Comparison of ENCODE assay signal across 2 cellular contexts in the genomic region with DNA sequence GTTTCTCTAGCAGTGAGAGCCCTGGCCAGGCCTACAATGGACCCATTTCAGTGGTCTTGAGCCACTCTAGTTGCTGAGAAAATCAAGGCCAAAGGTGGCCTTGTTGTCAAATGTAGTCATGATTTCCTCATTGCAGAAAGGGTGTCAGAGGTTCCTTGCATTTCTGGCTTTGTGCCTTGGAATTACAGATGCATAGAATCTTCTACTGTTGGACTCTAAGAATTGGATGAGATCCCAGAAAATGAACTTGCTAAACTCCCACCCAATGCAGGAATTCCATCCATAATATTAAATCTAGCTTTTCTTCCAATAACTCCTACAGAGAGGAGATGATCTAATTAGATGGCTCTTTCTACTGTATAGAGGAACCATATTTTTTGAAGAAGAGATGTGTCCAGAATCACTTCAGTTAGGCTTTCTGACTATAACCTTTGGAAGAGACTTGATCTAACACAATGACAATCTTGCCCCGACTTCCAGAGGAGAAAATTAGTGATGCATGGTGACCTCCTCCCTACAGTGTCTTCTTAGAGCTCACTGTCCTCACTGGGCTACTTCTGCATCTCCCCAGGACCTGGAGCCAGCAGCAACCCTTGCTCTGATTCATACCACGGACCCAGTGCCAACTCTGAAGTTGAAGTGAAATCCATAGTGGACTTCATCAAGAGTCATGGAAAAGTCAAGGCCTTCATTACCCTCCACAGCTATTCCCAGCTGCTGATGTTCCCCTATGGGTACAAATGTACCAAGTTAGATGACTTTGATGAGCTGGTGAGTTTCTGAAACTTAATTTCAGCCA.
TF ChIP-seq lines count a peak whose summit lies in the region.

No MANE protein-coding gene starts in this region.

TF ChIP-seq in HCT116, 20 proteins besides CTCF, POLR2A, EP300 and RAD21:
- TF ChIP-seq MAX (IDR thresholded peaks at IDR 0.05), result no peak
- TF ChIP-seq CBX3 (IDR thresholded peaks at IDR 0.05; ENCODE audit: low read depth), result no peak
- no peak for TF ChIP-seq EGR1 (IDR thresholded peaks at IDR 0.05; ENCODE audit: low read depth)

TF ChIP-seq in SK-N-SH, 30 proteins besides CTCF, POLR2A, EP300 and RAD21:
- no peak for TF ChIP-seq IRF3 (IDR thresholded peaks at IDR 0.05; ENCODE audit: low read depth, low read length)
- TF ChIP-seq FOSL2 (IDR thresholded peaks at IDR 0.05; ENCODE audit: borderline replicate concordance, low read depth), result no peak
- no peak for TF ChIP-seq MXI1 (IDR thresholded peaks at IDR 0.05; ENCODE audit: low read depth, low read length)
- peak; percentile 26; the same call in 1 of the 2 replicates for TF ChIP-seq TEAD4 (IDR thresholded peaks at IDR 0.05; ENCODE audit: borderline replicate concordance, insufficient read depth)
- TF ChIP-seq, protein P1, sequence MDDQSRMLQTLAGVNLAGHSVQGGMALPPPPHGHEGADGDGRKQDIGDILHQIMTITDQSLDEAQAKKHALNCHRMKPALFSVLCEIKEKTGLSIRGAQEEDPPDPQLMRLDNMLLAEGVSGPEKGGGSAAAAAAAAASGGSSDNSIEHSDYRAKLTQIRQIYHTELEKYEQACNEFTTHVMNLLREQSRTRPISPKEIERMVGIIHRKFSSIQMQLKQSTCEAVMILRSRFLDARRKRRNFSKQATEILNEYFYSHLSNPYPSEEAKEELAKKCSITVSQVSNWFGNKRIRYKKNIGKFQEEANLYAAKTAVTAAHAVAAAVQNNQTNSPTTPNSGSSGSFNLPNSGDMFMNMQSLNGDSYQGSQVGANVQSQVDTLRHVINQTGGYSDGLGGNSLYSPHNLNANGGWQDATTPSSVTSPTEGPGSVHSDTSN (IDR thresholded peaks at IDR 0.05), result peak; percentile 29; the same call in 1 of the 2 replicates
- no peak for TF ChIP-seq POLR2AphosphoS5 (IDR thresholded peaks at IDR 0.05; ENCODE audit: low read depth, low read length)
- TF ChIP-seq ELF1 (IDR thresholded peaks at IDR 0.05), result no peak
- TF ChIP-seq JUND (IDR thresholded peaks at IDR 0.05), result no peak
- TF ChIP-seq YY1 (IDR thresholded peaks at IDR 0.05; ENCODE audit: low read depth), result no peak
- peak; percentile 77 for TF ChIP-seq NFIC (IDR thresholded peaks at IDR 0.05; ENCODE audit: borderline replicate concordance)
- no peak for TF ChIP-seq GABPA (IDR thresholded peaks at IDR 0.05; ENCODE audit: low read depth)
- no peak for TF ChIP-seq MEF2A (IDR thresholded peaks at IDR 0.05; ENCODE audit: borderline replicate concordance, low read depth)
- TF ChIP-seq TCF12 (IDR thresholded peaks at IDR 0.05), result peak; percentile 49
- TF ChIP-seq, protein P2, sequence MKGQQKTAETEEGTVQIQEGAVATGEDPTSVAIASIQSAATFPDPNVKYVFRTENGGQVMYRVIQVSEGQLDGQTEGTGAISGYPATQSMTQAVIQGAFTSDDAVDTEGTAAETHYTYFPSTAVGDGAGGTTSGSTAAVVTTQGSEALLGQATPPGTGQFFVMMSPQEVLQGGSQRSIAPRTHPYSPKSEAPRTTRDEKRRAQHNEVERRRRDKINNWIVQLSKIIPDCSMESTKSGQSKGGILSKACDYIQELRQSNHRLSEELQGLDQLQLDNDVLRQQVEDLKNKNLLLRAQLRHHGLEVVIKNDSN (IDR thresholded peaks at IDR 0.05; ENCODE audit: borderline replicate concordance, low read depth), result no peak
- TF ChIP-seq RCOR1 (IDR thresholded peaks at IDR 0.05; ENCODE audit: low read length), result no peak
- no peak; the same call in 1 of the 2 replicates for TF ChIP-seq RXRA (IDR thresholded peaks at IDR 0.05; ENCODE audit: borderline replicate concordance, low read depth)
- no peak for TF ChIP-seq RFX5 (IDR thresholded peaks at IDR 0.05; ENCODE audit: low read length)
- TF ChIP-seq SIN3A (IDR thresholded peaks at IDR 0.05; ENCODE audit: borderline replicate concordance, low read depth, low read length), result no peak
- TF ChIP-seq NRF1 (IDR thresholded peaks at IDR 0.05; ENCODE audit: low read depth, low read length), result no peak
- no peak for TF ChIP-seq MAX (IDR thresholded peaks at IDR 0.05; ENCODE audit: low read depth)
- TF ChIP-seq, protein P3, sequence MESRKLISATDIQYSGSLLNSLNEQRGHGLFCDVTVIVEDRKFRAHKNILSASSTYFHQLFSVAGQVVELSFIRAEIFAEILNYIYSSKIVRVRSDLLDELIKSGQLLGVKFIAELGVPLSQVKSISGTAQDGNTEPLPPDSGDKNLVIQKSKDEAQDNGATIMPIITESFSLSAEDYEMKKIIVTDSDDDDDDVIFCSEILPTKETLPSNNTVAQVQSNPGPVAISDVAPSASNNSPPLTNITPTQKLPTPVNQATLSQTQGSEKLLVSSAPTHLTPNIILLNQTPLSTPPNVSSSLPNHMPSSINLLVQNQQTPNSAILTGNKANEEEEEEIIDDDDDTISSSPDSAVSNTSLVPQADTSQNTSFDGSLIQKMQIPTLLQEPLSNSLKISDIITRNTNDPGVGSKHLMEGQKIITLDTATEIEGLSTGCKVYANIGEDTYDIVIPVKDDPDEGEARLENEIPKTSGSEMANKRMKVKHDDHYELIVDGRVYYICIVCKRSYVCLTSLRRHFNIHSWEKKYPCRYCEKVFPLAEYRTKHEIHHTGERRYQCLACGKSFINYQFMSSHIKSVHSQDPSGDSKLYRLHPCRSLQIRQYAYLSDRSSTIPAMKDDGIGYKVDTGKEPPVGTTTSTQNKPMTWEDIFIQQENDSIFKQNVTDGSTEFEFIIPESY (IDR thresholded peaks at IDR 0.05; ENCODE audit: borderline replicate concordance, low read depth), result no peak
- no peak for TF ChIP-seq FOXJ3 (CRISPR knock-in tag; IDR thresholded peaks at IDR 0.05)
- TF ChIP-seq FOXM1 (IDR thresholded peaks at IDR 0.05; ENCODE audit: low read depth), result no peak
- TF ChIP-seq REST (IDR thresholded peaks at IDR 0.05; ENCODE audit: low read depth, low read length), result no peak
- TF ChIP-seq CHD2 (IDR thresholded peaks at IDR 0.05; ENCODE audit: low read length, partially characterized antibody), result no peak
- TF ChIP-seq EZH2phosphoT487 (IDR thresholded peaks at IDR 0.05; ENCODE audit: borderline replicate concordance, low read depth), result no peak
- TF ChIP-seq SMC3 (IDR thresholded peaks at IDR 0.05; ENCODE audit: low read depth, low read length), result no peak
- TF ChIP-seq, protein P4, sequence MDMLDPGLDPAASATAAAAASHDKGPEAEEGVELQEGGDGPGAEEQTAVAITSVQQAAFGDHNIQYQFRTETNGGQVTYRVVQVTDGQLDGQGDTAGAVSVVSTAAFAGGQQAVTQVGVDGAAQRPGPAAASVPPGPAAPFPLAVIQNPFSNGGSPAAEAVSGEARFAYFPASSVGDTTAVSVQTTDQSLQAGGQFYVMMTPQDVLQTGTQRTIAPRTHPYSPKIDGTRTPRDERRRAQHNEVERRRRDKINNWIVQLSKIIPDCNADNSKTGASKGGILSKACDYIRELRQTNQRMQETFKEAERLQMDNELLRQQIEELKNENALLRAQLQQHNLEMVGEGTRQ (IDR thresholded peaks at IDR 0.05; ENCODE audit: borderline replicate concordance, low read depth, low read length), result no peak
- TF ChIP-seq GATA2 (CRISPR knock-in tag; IDR thresholded peaks at IDR 0.05), result no peak
- TF ChIP-seq TAF1 (IDR thresholded peaks at IDR 0.05; ENCODE audit: borderline replicate concordance, low read depth, low read length), result no peak
